Comparison of ENCODE assay signal across 2 cellular contexts in the genomic region with DNA sequence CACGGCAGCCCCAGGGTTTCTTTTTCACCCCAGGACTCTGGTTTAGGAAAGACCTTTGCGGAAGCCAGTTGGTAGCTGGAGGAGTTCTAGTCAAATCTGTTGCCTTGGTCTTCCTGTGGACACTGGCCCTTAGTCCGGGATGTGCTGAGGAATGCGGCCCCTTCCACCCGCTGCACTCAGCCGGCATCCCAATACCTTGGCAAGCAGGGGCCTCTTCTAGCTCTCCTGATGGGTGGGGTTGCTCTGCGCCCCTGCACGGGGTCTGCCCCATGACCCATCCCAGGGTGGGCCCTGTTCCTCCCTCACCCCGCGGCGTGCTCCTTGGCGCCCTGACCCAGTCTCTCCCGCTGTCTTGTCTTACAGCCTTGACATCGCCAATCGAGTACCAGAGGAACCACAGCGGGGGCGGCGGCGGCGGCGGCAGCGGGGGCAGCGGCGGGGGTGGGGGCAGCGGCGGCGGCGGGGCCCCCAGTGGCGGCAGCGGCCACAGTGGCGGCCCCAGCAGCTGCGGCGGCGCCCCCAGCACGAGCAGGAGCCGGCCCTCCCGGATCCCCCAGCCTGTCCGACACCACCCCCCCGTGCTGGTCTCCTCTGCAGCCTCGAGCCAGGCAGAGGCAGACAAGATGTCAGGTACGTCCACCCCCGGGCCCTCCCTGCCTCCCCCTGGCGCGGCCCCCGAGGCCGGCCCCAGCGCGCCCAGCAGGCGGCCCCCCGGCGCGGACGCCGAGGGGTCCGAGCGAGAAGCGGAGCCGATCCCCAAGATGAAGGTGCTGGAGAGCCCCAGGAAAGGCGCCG.
TF ChIP-seq lines count a peak whose summit lies in the region.

No MANE protein-coding gene starts in this region.

TF ChIP-seq in SK-N-SH, 30 proteins besides CTCF, POLR2A, EP300 and RAD21 (continued from another document):
- TF ChIP-seq USF2 (IDR thresholded peaks at IDR 0.05; ENCODE audit: borderline replicate concordance, low read depth, low read length) (no peak), TAF1 (IDR thresholded peaks at IDR 0.05; ENCODE audit: borderline replicate concordance, low read depth, low read length) (no peak), TEAD4 (IDR thresholded peaks at IDR 0.05; ENCODE audit: borderline replicate concordance, insufficient read depth) (no peak), SIN3A (IDR thresholded peaks at IDR 0.05; ENCODE audit: borderline replicate concordance, low read depth, low read length) (no peak), MXI1 (IDR thresholded peaks at IDR 0.05; ENCODE audit: low read depth, low read length) (no peak), FOXJ3 (CRISPR knock-in tag; IDR thresholded peaks at IDR 0.05) (no peak), FOXM1 (IDR thresholded peaks at IDR 0.05; ENCODE audit: low read depth) (no peak), YY1 (IDR thresholded peaks at IDR 0.05; ENCODE audit: low read depth) (no peak)
- TF ChIP-seq, protein P1, sequence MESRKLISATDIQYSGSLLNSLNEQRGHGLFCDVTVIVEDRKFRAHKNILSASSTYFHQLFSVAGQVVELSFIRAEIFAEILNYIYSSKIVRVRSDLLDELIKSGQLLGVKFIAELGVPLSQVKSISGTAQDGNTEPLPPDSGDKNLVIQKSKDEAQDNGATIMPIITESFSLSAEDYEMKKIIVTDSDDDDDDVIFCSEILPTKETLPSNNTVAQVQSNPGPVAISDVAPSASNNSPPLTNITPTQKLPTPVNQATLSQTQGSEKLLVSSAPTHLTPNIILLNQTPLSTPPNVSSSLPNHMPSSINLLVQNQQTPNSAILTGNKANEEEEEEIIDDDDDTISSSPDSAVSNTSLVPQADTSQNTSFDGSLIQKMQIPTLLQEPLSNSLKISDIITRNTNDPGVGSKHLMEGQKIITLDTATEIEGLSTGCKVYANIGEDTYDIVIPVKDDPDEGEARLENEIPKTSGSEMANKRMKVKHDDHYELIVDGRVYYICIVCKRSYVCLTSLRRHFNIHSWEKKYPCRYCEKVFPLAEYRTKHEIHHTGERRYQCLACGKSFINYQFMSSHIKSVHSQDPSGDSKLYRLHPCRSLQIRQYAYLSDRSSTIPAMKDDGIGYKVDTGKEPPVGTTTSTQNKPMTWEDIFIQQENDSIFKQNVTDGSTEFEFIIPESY (IDR thresholded peaks at IDR 0.05; ENCODE audit: borderline replicate concordance, low read depth): no peak
- TF ChIP-seq, protein P2, sequence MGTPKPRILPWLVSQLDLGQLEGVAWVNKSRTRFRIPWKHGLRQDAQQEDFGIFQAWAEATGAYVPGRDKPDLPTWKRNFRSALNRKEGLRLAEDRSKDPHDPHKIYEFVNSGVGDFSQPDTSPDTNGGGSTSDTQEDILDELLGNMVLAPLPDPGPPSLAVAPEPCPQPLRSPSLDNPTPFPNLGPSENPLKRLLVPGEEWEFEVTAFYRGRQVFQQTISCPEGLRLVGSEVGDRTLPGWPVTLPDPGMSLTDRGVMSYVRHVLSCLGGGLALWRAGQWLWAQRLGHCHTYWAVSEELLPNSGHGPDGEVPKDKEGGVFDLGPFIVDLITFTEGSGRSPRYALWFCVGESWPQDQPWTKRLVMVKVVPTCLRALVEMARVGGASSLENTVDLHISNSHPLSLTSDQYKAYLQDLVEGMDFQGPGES (IDR thresholded peaks at IDR 0.05; ENCODE audit: low read depth, low read length): no peak
- TF ChIP-seq, protein P3, sequence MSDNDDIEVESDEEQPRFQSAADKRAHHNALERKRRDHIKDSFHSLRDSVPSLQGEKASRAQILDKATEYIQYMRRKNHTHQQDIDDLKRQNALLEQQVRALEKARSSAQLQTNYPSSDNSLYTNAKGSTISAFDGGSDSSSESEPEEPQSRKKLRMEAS (IDR thresholded peaks at IDR 0.05; ENCODE audit: low read depth): no peak

TF ChIP-seq in SK-N-SH treated with all-trans-retinoic acid at 6 μM for 48 hours, 23 proteins besides CTCF, POLR2A, EP300 and RAD21 (continued from another document):
- TF ChIP-seq, protein P4, sequence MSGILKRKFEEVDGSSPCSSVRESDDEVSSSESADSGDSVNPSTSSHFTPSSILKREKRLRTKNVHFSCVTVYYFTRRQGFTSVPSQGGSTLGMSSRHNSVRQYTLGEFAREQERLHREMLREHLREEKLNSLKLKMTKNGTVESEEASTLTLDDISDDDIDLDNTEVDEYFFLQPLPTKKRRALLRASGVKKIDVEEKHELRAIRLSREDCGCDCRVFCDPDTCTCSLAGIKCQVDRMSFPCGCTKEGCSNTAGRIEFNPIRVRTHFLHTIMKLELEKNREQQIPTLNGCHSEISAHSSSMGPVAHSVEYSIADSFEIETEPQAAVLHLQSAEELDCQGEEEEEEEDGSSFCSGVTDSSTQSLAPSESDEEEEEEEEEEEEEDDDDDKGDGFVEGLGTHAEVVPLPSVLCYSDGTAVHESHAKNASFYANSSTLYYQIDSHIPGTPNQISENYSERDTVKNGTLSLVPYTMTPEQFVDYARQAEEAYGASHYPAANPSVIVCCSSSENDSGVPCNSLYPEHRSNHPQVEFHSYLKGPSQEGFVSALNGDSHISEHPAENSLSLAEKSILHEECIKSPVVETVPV (CRISPR knock-in tag; IDR thresholded peaks at IDR 0.05): no peak
- TF ChIP-seq, protein P5, sequence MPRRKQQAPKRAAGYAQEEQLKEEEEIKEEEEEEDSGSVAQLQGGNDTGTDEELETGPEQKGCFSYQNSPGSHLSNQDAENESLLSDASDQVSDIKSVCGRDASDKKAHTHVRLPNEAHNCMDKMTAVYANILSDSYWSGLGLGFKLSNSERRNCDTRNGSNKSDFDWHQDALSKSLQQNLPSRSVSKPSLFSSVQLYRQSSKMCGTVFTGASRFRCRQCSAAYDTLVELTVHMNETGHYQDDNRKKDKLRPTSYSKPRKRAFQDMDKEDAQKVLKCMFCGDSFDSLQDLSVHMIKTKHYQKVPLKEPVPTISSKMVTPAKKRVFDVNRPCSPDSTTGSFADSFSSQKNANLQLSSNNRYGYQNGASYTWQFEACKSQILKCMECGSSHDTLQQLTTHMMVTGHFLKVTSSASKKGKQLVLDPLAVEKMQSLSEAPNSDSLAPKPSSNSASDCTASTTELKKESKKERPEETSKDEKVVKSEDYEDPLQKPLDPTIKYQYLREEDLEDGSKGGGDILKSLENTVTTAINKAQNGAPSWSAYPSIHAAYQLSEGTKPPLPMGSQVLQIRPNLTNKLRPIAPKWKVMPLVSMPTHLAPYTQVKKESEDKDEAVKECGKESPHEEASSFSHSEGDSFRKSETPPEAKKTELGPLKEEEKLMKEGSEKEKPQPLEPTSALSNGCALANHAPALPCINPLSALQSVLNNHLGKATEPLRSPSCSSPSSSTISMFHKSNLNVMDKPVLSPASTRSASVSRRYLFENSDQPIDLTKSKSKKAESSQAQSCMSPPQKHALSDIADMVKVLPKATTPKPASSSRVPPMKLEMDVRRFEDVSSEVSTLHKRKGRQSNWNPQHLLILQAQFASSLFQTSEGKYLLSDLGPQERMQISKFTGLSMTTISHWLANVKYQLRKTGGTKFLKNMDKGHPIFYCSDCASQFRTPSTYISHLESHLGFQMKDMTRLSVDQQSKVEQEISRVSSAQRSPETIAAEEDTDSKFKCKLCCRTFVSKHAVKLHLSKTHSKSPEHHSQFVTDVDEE (CRISPR knock-in tag; IDR thresholded peaks at IDR 0.05): no peak
- no peak for TF ChIP-seq OSR1 (CRISPR knock-in tag; IDR thresholded peaks at IDR 0.05)
- no peak for TF ChIP-seq PPARA (CRISPR knock-in tag; IDR thresholded peaks at IDR 0.05; ENCODE audit: borderline replicate concordance)
- TF ChIP-seq GLIS3 (CRISPR knock-in tag; IDR thresholded peaks at IDR 0.05): no peak
- TF ChIP-seq ZFP30 (CRISPR knock-in tag; IDR thresholded peaks at IDR 0.05): no peak
- TF ChIP-seq ZFP3 (CRISPR knock-in tag; IDR thresholded peaks at IDR 0.05): no peak
- no peak for TF ChIP-seq TOX (CRISPR knock-in tag; IDR thresholded peaks at IDR 0.05; ENCODE audit: borderline replicate concordance)
- TF ChIP-seq CREB5 (CRISPR knock-in tag; IDR thresholded peaks at IDR 0.05; ENCODE audit: low read depth): no peak
- no peak for TF ChIP-seq ZNF70 (CRISPR knock-in tag; IDR thresholded peaks at IDR 0.05)
- TF ChIP-seq BACH2 (CRISPR knock-in tag; IDR thresholded peaks at IDR 0.05; ENCODE audit: borderline replicate concordance): no peak
- TF ChIP-seq POU6F1 (CRISPR knock-in tag; IDR thresholded peaks at IDR 0.05; ENCODE audit: borderline replicate concordance, low read depth): no peak
- no peak for TF ChIP-seq SNAI2 (CRISPR knock-in tag; IDR thresholded peaks at IDR 0.05)
